In the genomic region with DNA sequence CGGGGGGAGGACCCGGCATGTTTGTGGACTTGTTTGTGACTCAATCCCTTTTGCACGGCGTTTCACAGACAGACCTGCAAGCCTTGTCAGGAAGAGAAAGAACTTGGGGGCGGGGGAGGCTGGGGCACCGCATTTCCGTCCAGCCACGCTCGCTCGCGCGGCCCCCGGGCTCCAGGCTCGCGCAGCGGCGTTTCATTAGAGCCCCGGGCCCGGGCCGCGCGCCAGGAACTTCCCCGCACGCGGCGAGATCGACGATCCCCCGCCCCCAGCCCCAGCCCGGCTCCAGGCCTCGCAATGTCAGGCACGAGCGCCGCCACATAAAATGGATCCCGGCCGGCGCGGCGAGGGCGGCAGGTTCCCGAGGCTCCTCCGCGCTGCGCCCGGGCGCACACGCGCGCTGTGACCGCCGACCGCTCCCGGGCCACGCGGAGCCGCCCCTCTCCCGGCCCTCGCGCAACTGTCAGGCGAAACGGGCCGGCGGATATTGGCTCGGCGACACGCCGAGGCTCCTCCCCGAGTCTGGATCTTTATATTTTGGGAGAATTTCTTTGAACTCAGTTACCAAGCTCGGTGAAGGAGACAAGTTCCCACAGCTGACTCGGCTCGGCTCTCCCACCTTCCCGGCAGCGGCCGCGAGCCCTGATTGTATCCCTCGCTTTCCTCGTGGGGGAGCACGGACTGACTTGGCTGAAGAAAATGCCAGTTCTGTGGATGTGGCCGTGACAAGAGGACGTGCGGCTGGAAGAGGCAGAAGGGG, we compare ENCODE assay signal across 8 cellular contexts. TPM values are rescaled to one million over a fixed set of nuclear protein-coding genes. Genes with fewer than 3 reads are reported as not detected.
DNase-seq lines count a peak whose midpoint lies in the region; ATAC-seq, FAIRE-seq and TF ChIP-seq lines count a peak whose summit lies in the region.

Gene KIF26B (plus strand): TSS at position 557 of the 757 bp plus-strand sequence. CDS start 440 bp downstream, outside the sequence.

- H3K4me3 ChIP-seq in Karpas-422 (ENCODE audit: low read length) (peak within 1 kb of the TSS; percentile 25; the same call in 1 of the 2 replicates), H1 (ENCODE audit: extremely low read depth in 1 of 4, insufficient read depth in 2 of 4, low read depth in 3 of 4, low read length in 4 of 4) (peak within 1 kb of the TSS; percentile 32 to 73 (median 49)), mesenchymal stem cell (ENCODE audit: insufficient read depth in 1 of 2, low read depth in 1 of 2, low read length in 2 of 2) (peak within 1 kb of the TSS; percentile 68 to 81), subcutaneous abdominal adipose tissue (ENCODE audit: low read depth in 1 of 5, low read length in 5 of 5) (peak within 1 kb of the TSS; percentile 57 to 76 (median 63))

- H4K8ac ChIP-seq in H1 (ENCODE audit: extremely low read depth, insufficient read depth, low read length) (no peak within 1 kb of the TSS), mesenchymal stem cell (ENCODE audit: low read length) (peak within 1 kb of the TSS; percentile 75)

- H3K79me2 ChIP-seq in Karpas-422 (ENCODE audit: low read length) (no peaks in the 10 kb centered on the region), H1 (ENCODE audit: control insufficient read depth in 1 of 2, insufficient read depth in 2 of 2, low read length in 2 of 2) (no peaks in the 10 kb centered on the region)

- H3K9me3 ChIP-seq in Karpas-422 (ENCODE audit: low read length) (no peaks in the 10 kb centered on the region), H1 (ENCODE audit: insufficient read depth in 2 of 2, low read depth in 1 of 2, low read length in 1 of 2) (no peaks in the 10 kb centered on the region), mesenchymal stem cell (ENCODE audit: control insufficient read depth, low read length) (peaks cover 4% of the 10 kb centered on the region), subcutaneous abdominal adipose tissue (ENCODE audit: control insufficient read depth in 5 of 5, low read length in 5 of 5) (no peaks in the 10 kb centered on the region)

- peak; percentile 50 for DNase-seq in EL
- no peak for DNase-seq in Karpas-422
- DNase-seq in UCSD-AML1 (lab: John Stamatoyannopoulos, UW; ENCODE audit: unreplicated experiment), result peak; percentile 59
- peak in 1 of 2 experiments; percentile 72 for DNase-seq in H1 (ENCODE audit: low read depth in 1 of 2, low spot score in 2 of 2)
- DNase-seq in mesenchymal stem cell, result peak; percentile 73
- no peak for DNase-seq in NCI-H2196 (lab: John Stamatoyannopoulos, UW; ENCODE audit: unreplicated experiment)

- POLR2A ChIA-PET in H1 (lab: Charles Lee; ENCODE audit: partially characterized antibody), result no interaction called here

- no peak within 1 kb of the TSS for H2BK20ac ChIP-seq in H1 (ENCODE audit: low read length)

- H3K23ac ChIP-seq in H1 (ENCODE audit: insufficient read length) (no peak within 1 kb of the TSS), mesenchymal stem cell (ENCODE audit: low read length in 2 of 2) (no peak within 1 kb of the TSS)

- H3K4me2 ChIP-seq in Karpas-422 (ENCODE audit: low read depth, low read length, poor library complexity, severe bottlenecking) (peak within 1 kb of the TSS; percentile 48), H1 (ENCODE audit: insufficient read depth in 1 of 2, low read depth in 2 of 2, low read length in 2 of 2) (peak within 1 kb of the TSS; percentile 84 to 91), mesenchymal stem cell (ENCODE audit: low read length, poor library complexity, severe bottlenecking) (peak within 1 kb of the TSS; percentile 100)

- no peak within 1 kb of the TSS for H3K4ac ChIP-seq in H1 (replicated peaks; ENCODE audit: insufficient read length, low read depth, low read length)
- peak within 1 kb of the TSS; percentile 37 to 84 for H3K4ac ChIP-seq in mesenchymal stem cell (ENCODE audit: low read depth in 1 of 2, low read length in 2 of 2)

- H2BK12ac ChIP-seq in H1 (ENCODE audit: low read depth, low read length) (no peak within 1 kb of the TSS), mesenchymal stem cell (ENCODE audit: low read length in 2 of 2) (peak within 1 kb of the TSS; percentile 64 to 88)

- H3K36me3 ChIP-seq in Karpas-422 (ENCODE audit: insufficient read depth, low read length) (no peaks in the 10 kb centered on the region), H1 (ENCODE audit: control insufficient read depth in 2 of 4, insufficient read depth in 4 of 4, low read length in 3 of 4) (0 out of 8 replicates have a peak, but pooled peaks cover 0 to 2% (median 0%) of the 10 kb centered on the region in 4 experiments), mesenchymal stem cell (ENCODE audit: control insufficient read depth in 1 of 2, insufficient read depth in 2 of 2, low read depth in 1 of 2, low read length in 2 of 2) (no peaks in the 10 kb centered on the region), subcutaneous abdominal adipose tissue (ENCODE audit: control insufficient read depth in 5 of 5, insufficient read depth in 5 of 5, low read length in 5 of 5) (no peaks in the 10 kb centered on the region)

- H2BK5ac ChIP-seq in H1 (ENCODE audit: low read depth, low read length), result no peak within 1 kb of the TSS
- H2BK5ac ChIP-seq in mesenchymal stem cell (ENCODE audit: low read depth, low read length, poor library complexity, severe bottlenecking), result peak within 1 kb of the TSS; percentile 68

- H2BK15ac ChIP-seq in H1 (ENCODE audit: low read length) (no peak within 1 kb of the TSS; the same call in 1 of the 2 replicates), mesenchymal stem cell (ENCODE audit: low read depth, poor library complexity, severe bottlenecking) (peak within 1 kb of the TSS; percentile 94)

- 2% methylated on average over 42 of the region's 81 CpGs; no CpG with 5 or more reads in 1 of the 2 experiments for WGBS in H1 (ENCODE audit: extremely low coverage in 1 of 2, insufficient coverage in 1 of 2, insufficient read length in 1 of 2, insufficient replicate concordance in 2 of 2, low coverage in 1 of 2, low lambda C conversion rate in 2 of 2, missing lambda C conversion rate in 1 of 2), 2 experiments
- under 1% methylated on average over 76 of the region's 81 CpGs for WGBS in mesenchymal stem cell

- H3K14ac ChIP-seq in H1 (ENCODE audit: insufficient read length), result no peak within 1 kb of the TSS
- peak within 1 kb of the TSS in 1 of 2 experiments; percentile 23 for H3K14ac ChIP-seq in mesenchymal stem cell (ENCODE audit: low read length in 2 of 2)

- no peak for TF ChIP-seq EP300 in H1 (IDR thresholded peaks at IDR 0.05; ENCODE audit: borderline replicate concordance in 1 of 2, low read depth in 2 of 2, low read length in 2 of 2)

- H3K27ac ChIP-seq in Karpas-422 (ENCODE audit: low read length), result no peak within 1 kb of the TSS
- H3K27ac ChIP-seq in H1 (ENCODE audit: low read depth, low read length), result no peak within 1 kb of the TSS
- H3K27ac ChIP-seq in mesenchymal stem cell (ENCODE audit: low read length, poor library complexity, severe bottlenecking), result peak within 1 kb of the TSS; percentile 6
- H3K27ac ChIP-seq in subcutaneous abdominal adipose tissue (ENCODE audit: low read depth, low read length), result no peak within 1 kb of the TSS

- H2AFZ ChIP-seq in Karpas-422 (ENCODE audit: low read length) (no peak within 1 kb of the TSS), H1 (ENCODE audit: low read length) (no peak within 1 kb of the TSS), mesenchymal stem cell (ENCODE audit: low read depth, low read length) (peak within 1 kb of the TSS; percentile 37)

- no peaks in the 10 kb centered on the region for H3K9me2 ChIP-seq in Karpas-422 (replicated peaks; ENCODE audit: insufficient read depth, low read length)

- H4K91ac ChIP-seq in H1 (replicated peaks; ENCODE audit: insufficient read length, low read length), result no peak within 1 kb of the TSS
- peak within 1 kb of the TSS; percentile 61 for H4K91ac ChIP-seq in mesenchymal stem cell (ENCODE audit: low read length)

- H3K27me3 ChIP-seq in Karpas-422 (ENCODE audit: low read length) (no peaks in the 10 kb centered on the region), H1 (replicated peaks in 1 of 4; ENCODE audit: control insufficient read depth in 3 of 4, extremely low read depth in 1 of 4, insufficient read depth in 3 of 4, low read length in 3 of 4) (peaks cover 28 to 55% (median 45%) of the 10 kb centered on the region in 4 experiments), mesenchymal stem cell (ENCODE audit: control insufficient read depth in 1 of 2, insufficient read depth in 1 of 2, low read length in 2 of 2) (peaks cover 19 to 57% of the 10 kb centered on the region in 2 experiments), subcutaneous abdominal adipose tissue (ENCODE audit: control insufficient read depth in 5 of 5, insufficient read depth in 4 of 5, low read length in 5 of 5) (peaks cover 21 to 52% (median 32%) of the 10 kb centered on the region in 5 donors)

- peaks cover 18% of the 10 kb centered on the region for H3K23me2 ChIP-seq in H1 (ENCODE audit: low read depth, low read length)

- H4K20me1 ChIP-seq in Karpas-422 (ENCODE audit: insufficient read depth, low read depth, low read length), result no peaks in the 10 kb centered on the region
- H4K20me1 ChIP-seq in H1 (replicated peaks in 1 of 2; ENCODE audit: control insufficient read depth in 1 of 2, insufficient read depth in 2 of 2, low read length in 2 of 2), result peaks cover 0 to 6% of the 10 kb centered on the region in 2 experiments

- H2AK5ac ChIP-seq in H1 (ENCODE audit: low read depth, low read length), result no peak within 1 kb of the TSS
- H2AK5ac ChIP-seq in mesenchymal stem cell (ENCODE audit: low read length, severe bottlenecking), result no peak within 1 kb of the TSS

- no peak for FAIRE-seq in H1 (lab: Jason Lieb, UNC)

- ATAC-seq in HG03378 (IDR thresholded peaks at IDR 0.05; ENCODE audit: unreplicated experiment), result no peak

- no peak for TF ChIP-seq POLR2A in H1 (IDR thresholded peaks at IDR 0.05; ENCODE audit: control extremely low read depth in 1 of 2, low read depth in 2 of 2, low read length in 2 of 2)

- peaks cover 19% of the 10 kb centered on the region for H3K4me1 ChIP-seq in Karpas-422 (ENCODE audit: low read length)
- peaks cover 0 to 21% (median 8%) of the 10 kb centered on the region in 4 experiments; a peak in 5 of 7 replicates for H3K4me1 ChIP-seq in H1 (replicated peaks in 1 of 4; ENCODE audit: control insufficient read depth in 3 of 4, insufficient read depth in 4 of 4, low read length in 3 of 4)
- peaks cover 27% of the 10 kb centered on the region for H3K4me1 ChIP-seq in mesenchymal stem cell (ENCODE audit: control insufficient read depth, insufficient read depth, low read depth, low read length)
- H3K4me1 ChIP-seq in subcutaneous abdominal adipose tissue (ENCODE audit: control insufficient read depth in 5 of 5, insufficient read depth in 5 of 5, low read length in 5 of 5), result peaks cover 2 to 44% (median 41%) of the 10 kb centered on the region in 5 donors

- CTCF ChIA-PET in H1 (lab: Charles Lee; ENCODE audit: partially characterized antibody), result interaction anchor here (0.6 to 4.8 kb wide), 17 partner anchors 12 to 849 kb away, joined by 3 to 40 read pairs (median 5); no protein-coding TSS in a partner anchor

- H4K5ac ChIP-seq in H1 (ENCODE audit: insufficient read length, low read depth, low read length), result no peak within 1 kb of the TSS

- no peak for TF ChIP-seq RAD21 in H1 (IDR thresholded peaks at IDR 0.05 in 1 of 2, conservative IDR thresholded peaks at IDR 0.05 in 1 of 2; ENCODE audit: low read depth in 2 of 2, low read length in 2 of 2)

- H3K56ac ChIP-seq in H1 (replicated peaks; ENCODE audit: insufficient read length, low read depth, low read length), result no peak within 1 kb of the TSS

- H3K79me1 ChIP-seq in H1 (ENCODE audit: low read depth, low read length), result no peaks in the 10 kb centered on the region
- peaks cover 1% of the 10 kb centered on the region for H3K79me1 ChIP-seq in mesenchymal stem cell (replicated peaks; ENCODE audit: low read length, poor library complexity, severe bottlenecking)

- no peak within 1 kb of the TSS for H3K18ac ChIP-seq in H1 (ENCODE audit: extremely low read depth, low read length)
- peak within 1 kb of the TSS; percentile 70 to 97 for H3K18ac ChIP-seq in mesenchymal stem cell (ENCODE audit: low read depth in 1 of 2, low read length in 2 of 2)

- no peak for TF ChIP-seq CTCF in H1 (IDR thresholded peaks at IDR 0.05; ENCODE audit: control extremely low read depth in 1 of 3, insufficient read depth in 1 of 3, low read depth in 1 of 3, low read length in 3 of 3)

- no peak within 1 kb of the TSS for H3K9ac ChIP-seq in Karpas-422 (ENCODE audit: low read length)
- H3K9ac ChIP-seq in H1 (replicated peaks in 1 of 4; ENCODE audit: extremely low read depth in 1 of 4, low read depth in 3 of 4, low read length in 3 of 4), result no peak within 1 kb of the TSS
- H3K9ac ChIP-seq in mesenchymal stem cell (ENCODE audit: low read length), result peak within 1 kb of the TSS; percentile 54
- H3K9ac ChIP-seq in subcutaneous abdominal adipose tissue (ENCODE audit: low read length in 5 of 5), result peak within 1 kb of the TSS in 1 of 5 donors; percentile 30

- H2BK120ac ChIP-seq in H1 (replicated peaks; ENCODE audit: low read depth, low read length) (no peak within 1 kb of the TSS), mesenchymal stem cell (ENCODE audit: low read depth, low read length) (peak within 1 kb of the TSS; percentile 87)

RNA-seq across cellular contexts. Expression of gene KIF26B, which starts in this region (rescaled TPM):
- 2.3 and 3.3 TPM in 2 replicates for total RNA-seq in Karpas-422 (2014; rRNA removed; shearing (Covaris generic); ENCODE audit: low replicate concordance)
- total RNA-seq in H1 (2021; fragmentation: NEBNext Ultra II Directional; extraction: Animal tissue kit (Norgen Biotek cat#: 25700)), result 0.19 and 0.28 TPM in 2 replicates
- 0.06 and 0.11 TPM in 2 replicates for polyA plus RNA-seq in H1 (2011; rRNA removed)
- 0.12 TPM for polyA plus RNA-seq in H1 (2011; cell fraction: cytosol; rRNA removed)
- polyA plus RNA-seq in H1 (2011; cell fraction: nucleus; rRNA removed), result 0.14 TPM
- polyA plus RNA-seq in H1 (2012, experiment 1 of 2), result 0.10 to 0.27 TPM (median 0.18 TPM) in 4 replicates
- 0.14 TPM for polyA plus RNA-seq in H1 (2012, experiment 2 of 2)
- polyA plus RNA-seq in H1 (2013, experiment 1 of 2), result 0.06 TPM
- 0.11 TPM for polyA plus RNA-seq in H1 (2013, experiment 2 of 2)
- 0.12 and 0.19 TPM in 2 replicates for polyA minus RNA-seq in H1 (2011; rRNA and poly(A)+ RNA removed)
- 0.15 TPM for polyA minus RNA-seq in H1 (2011; cell fraction: cytosol; rRNA and poly(A)+ RNA removed)
- polyA minus RNA-seq in H1 (2011; cell fraction: nucleus; rRNA and poly(A)+ RNA removed), result 1.5 TPM
- 10.1 TPM for polyA plus RNA-seq in mesenchymal stem cell (2013, experiment 1 of 2)
- polyA plus RNA-seq in mesenchymal stem cell (2013, experiment 2 of 2), result 9.3 TPM

Comparison
In these comparisons a context has a peak if more than half of its experiments do, and no peak if none do; other contexts are left out.
1. DNase-seq: peak in EL (single experiment), UCSD-AML1 (single experiment) and mesenchymal stem cell (single experiment); none in Karpas-422 (single experiment) and NCI-H2196 (single experiment).
2. H3K4me2 ChIP-seq: peak in every context shown above with its lines; median percentile 100 in mesenchymal stem cell; 88 in H1; 48 in Karpas-422.
3. Peak in every context shown above with its lines, with median percentiles within 50 percentile points of each other: H3K4me3 ChIP-seq.